ENCODE assay signal across 16 cellular contexts in the genomic region with DNA sequence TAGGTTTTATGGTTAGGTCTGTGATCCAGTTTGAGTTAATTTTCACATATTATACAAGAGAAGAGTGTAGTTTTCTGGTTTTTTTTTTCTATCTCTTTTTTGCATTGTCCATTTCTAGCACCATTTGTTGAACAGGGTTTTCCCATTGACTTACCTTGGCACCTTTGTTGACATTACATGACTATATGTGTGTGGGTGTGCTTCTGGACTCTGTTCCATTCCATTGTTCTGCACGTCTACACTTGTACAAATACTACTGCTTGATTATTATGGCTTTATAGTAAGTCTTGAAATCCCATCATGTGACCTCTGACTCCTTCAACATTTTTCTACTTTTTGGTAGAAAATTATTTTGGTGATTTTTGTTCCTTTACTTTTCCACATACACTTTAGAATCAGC. TPM values are rescaled to one million over a fixed set of nuclear protein-coding genes. Genes with fewer than 3 reads are reported as not detected.
DNase-seq lines count a peak whose midpoint lies in the region; ATAC-seq and TF ChIP-seq lines count a peak whose summit lies in the region.
"Had no signal": no experiment of that assay in that cellular context is flagged by ENCODE, and none has a peak within 500 bp of the region (broad histone marks: within the 10 kb centered on the region; RNA-seq: fewer than 3 reads in every experiment).

No MANE protein-coding gene starts in this region.

- no peak for TF ChIP-seq CTCF in MCF 10A (IDR thresholded peaks at IDR 0.05; ENCODE audit: unreplicated experiment)
- TF ChIP-seq CTCF in breast epithelium (IDR thresholded peaks at IDR 0.05): no peak

- H3K36me3 Mint-ChIP-seq in MCF 10A (ENCODE audit: insufficient read depth, unreplicated experiment) (peaks cover 45% of the 10 kb centered on the region), immature natural killer cell (peaks cover 9 to 19% (median 16%) of the 10 kb centered on the region in 3 donors)
- H3K36me3 Mint-ChIP-seq in activated naive CD8-positive, alpha-beta T cell treated with anti-CD3 and anti-CD28 coated beads, Interleukin-2, amount 50 U/mL, for 24 hours (ENCODE audit: low read depth): peaks cover 51% of the 10 kb centered on the region
- peaks cover 19% of the 10 kb centered on the region for H3K36me3 Mint-ChIP-seq in activated T-cell treated with anti-CD3 and anti-CD28 coated beads, Interleukin-2, amount 50 U/mL, for 4 hours (ENCODE audit: insufficient read depth)

- H3K9me3 Mint-ChIP-seq in MCF 10A (ENCODE audit: unreplicated experiment) (no peaks in the 10 kb centered on the region), immature natural killer cell (no peaks in the 10 kb centered on the region)
- H3K9me3 Mint-ChIP-seq in activated naive CD8-positive, alpha-beta T cell treated with anti-CD3 and anti-CD28 coated beads, Interleukin-2, amount 50 U/mL, for 24 hours: no peaks in the 10 kb centered on the region
- H3K9me3 Mint-ChIP-seq in activated T-cell treated with anti-CD3 and anti-CD28 coated beads, Interleukin-2, amount 50 U/mL, for 4 hours: no peaks in the 10 kb centered on the region
- H3K9me3 Mint-ChIP-seq: CD4-positive, CD25-positive, alpha-beta regulatory T cell; IgD-negative memory B cell had no signal

- H3K4me1 ChIP-seq in breast epithelium: no peaks in the 10 kb centered on the region

- POLR2A ChIA-PET in MCF 10A (lab: Yijun Ruan, JAX): interaction anchor here (0.6 to 1.4 kb wide), 2 partner anchors 15 to 23 kb away, joined by 3 to 4 read pairs; no protein-coding TSS in a partner anchor

- H3K4me3 Mint-ChIP-seq in MCF 10A (ENCODE audit: unreplicated experiment) (no peak overlapping the region), immature natural killer cell (no peak overlapping the region)
- no peak overlapping the region for H3K4me3 Mint-ChIP-seq in activated naive CD8-positive, alpha-beta T cell treated with anti-CD3 and anti-CD28 coated beads, Interleukin-2, amount 50 U/mL, for 24 hours
- H3K4me3 Mint-ChIP-seq in activated T-cell treated with anti-CD3 and anti-CD28 coated beads, Interleukin-2, amount 50 U/mL, for 4 hours: no peak overlapping the region
- H3K4me3 Mint-ChIP-seq: CD4-positive, CD25-positive, alpha-beta regulatory T cell; IgD-negative memory B cell had no signal

- no peak overlapping the region for H3K4me3 ChIP-seq in breast epithelium
- H3K4me3 ChIP-seq: GM12878 had no signal

- H3K27ac Mint-ChIP-seq in MCF 10A (ENCODE audit: low read depth, unreplicated experiment) (no peak overlapping the region), immature natural killer cell (peak overlapping the region in 5 of 6 donors; percentile 41 to 82 (median 69))
- H3K27ac Mint-ChIP-seq in activated naive CD8-positive, alpha-beta T cell treated with anti-CD3 and anti-CD28 coated beads, Interleukin-2, amount 50 U/mL, for 24 hours: peak overlapping the region; percentile 24

- H3K36me3 ChIP-seq in breast epithelium: no peaks in the 10 kb centered on the region

- TF ChIP-seq POLR2A in breast epithelium (IDR thresholded peaks at IDR 0.05): no peak

- no peaks in the 10 kb centered on the region for H3K9me3 ChIP-seq in breast epithelium

- ATAC-seq in activated naive CD8-positive, alpha-beta T cell treated with anti-CD3 and anti-CD28 coated beads, Interleukin-2, amount 50 U/mL, for 24 hours: no peak
- ATAC-seq in GM21576 (IDR thresholded peaks at IDR 0.05; ENCODE audit: unreplicated experiment): no peak
- no peak for ATAC-seq in activated T-cell treated with anti-CD3 and anti-CD28 coated beads, Interleukin-2, amount 50 U/mL, for 4 hours
- ATAC-seq: GM12878 had no signal

- peaks cover 27% of the 10 kb centered on the region for H3K4me1 Mint-ChIP-seq in MCF 10A (ENCODE audit: insufficient read depth, unreplicated experiment)
- peaks cover 81% of the 10 kb centered on the region for H3K4me1 Mint-ChIP-seq in activated naive CD8-positive, alpha-beta T cell treated with anti-CD3 and anti-CD28 coated beads, Interleukin-2, amount 50 U/mL, for 24 hours
- H3K4me1 Mint-ChIP-seq in immature natural killer cell: peaks cover 73 to 90% of the 10 kb centered on the region in 2 donors
- peaks cover 56% of the 10 kb centered on the region for H3K4me1 Mint-ChIP-seq in activated T-cell treated with anti-CD3 and anti-CD28 coated beads, Interleukin-2, amount 50 U/mL, for 4 hours (ENCODE audit: low read depth)

- no TSS peak for BruUV-seq in MCF 10A (replicated peaks; lab: Mats Ljungman, UMichigan)

- DNase-seq in MCF 10A (ENCODE audit: unreplicated experiment): peak; percentile 60
- no peak for DNase-seq in breast epithelium (ENCODE audit: low spot score in 2 of 2)
- no peak for DNase-seq in activated naive CD8-positive, alpha-beta T cell treated with anti-CD3 and anti-CD28 coated beads, Interleukin-2, amount 50 U/mL, for 24 hours
- DNase-seq in immature natural killer cell: no peak
- DNase-seq in substantia nigra (lab: John Stamatoyannopoulos, UW): no peak
- no peak for DNase-seq in activated T-cell treated with anti-CD3 and anti-CD28 coated beads, Interleukin-2, amount 50 U/mL, for 4 hours
- DNase-seq: ACHN; CD4-positive, CD25-positive, alpha-beta regulatory T cell; DMS79; MV-4-11; NCI-H1436; NCI-H2029 treated with DMSO at 0.1 percent for 48 hours; NCI-H524 had no signal

- no peaks in the 10 kb centered on the region for H3K27me3 ChIP-seq in breast epithelium

- H3K27ac ChIP-seq in breast epithelium (no peak overlapping the region), substantia nigra (ENCODE audit: low read depth, low read length, poor library complexity, severe bottlenecking) (no peak overlapping the region)

- no peaks in the 10 kb centered on the region for H3K27me3 Mint-ChIP-seq in MCF 10A (ENCODE audit: insufficient read depth, unreplicated experiment)
- no peaks in the 10 kb centered on the region for H3K27me3 Mint-ChIP-seq in activated naive CD8-positive, alpha-beta T cell treated with anti-CD3 and anti-CD28 coated beads, Interleukin-2, amount 50 U/mL, for 24 hours
- peaks cover 2 to 4% (median 3%) of the 10 kb centered on the region in 3 donors for H3K27me3 Mint-ChIP-seq in immature natural killer cell (ENCODE audit: low read depth in 3 of 3)
- H3K27me3 Mint-ChIP-seq in activated T-cell treated with anti-CD3 and anti-CD28 coated beads, Interleukin-2, amount 50 U/mL, for 4 hours (ENCODE audit: low read depth): no peaks in the 10 kb centered on the region
- H3K27me3 Mint-ChIP-seq: CD4-positive, CD25-positive, alpha-beta regulatory T cell; IgD-negative memory B cell had no signal

- intact Hi-C loops in MCF 10A (cut with micrococcal nuclease): no loop called here
- intact Hi-C loops in breast epithelium (cut with DNase I; ENCODE audit: low total_unique reads): no loop called here

- CTCF ChIA-PET in MCF 10A (lab: Yijun Ruan, JAX): no interaction called here

RNA-seq across cellular contexts. Expression of a gene that starts 38.7 kb away (rescaled TPM):
- total RNA-seq in MCF 10A (2022): 116 and 125 TPM in 2 replicates
- 10 to 100 TPM; 62.6 to 66.9 (median 64.0) TPM for total RNA-seq in breast epithelium
- 100 to 1,000 TPM; 274 to 339 (median 323) TPM for polyA plus RNA-seq in immature natural killer cell
- 10 to 100 TPM; 64.2 to 66.2 (median 66.1) TPM for total RNA-seq in activated T-cell treated with anti-CD3 and anti-CD28 coated beads, Interleukin-2, amount 50 U/mL, for 4 hours

RNA-seq across cellular contexts. Expression of a gene that starts 55.3 kb away (rescaled TPM):
- total RNA-seq in MCF 10A (2022) (40.1 and 40.4 TPM in 2 replicates), breast epithelium (10 to 100 TPM; 11.2 to 16.7 (median 12.1) TPM)
- 10 to 100 TPM; 12.1 to 15.8 (median 12.8) TPM for polyA plus RNA-seq in immature natural killer cell
- total RNA-seq in activated T-cell treated with anti-CD3 and anti-CD28 coated beads, Interleukin-2, amount 50 U/mL, for 4 hours: 10 to 100 TPM; 46.4 to 63.5 (median 60.1) TPM
